In the genomic region with DNA sequence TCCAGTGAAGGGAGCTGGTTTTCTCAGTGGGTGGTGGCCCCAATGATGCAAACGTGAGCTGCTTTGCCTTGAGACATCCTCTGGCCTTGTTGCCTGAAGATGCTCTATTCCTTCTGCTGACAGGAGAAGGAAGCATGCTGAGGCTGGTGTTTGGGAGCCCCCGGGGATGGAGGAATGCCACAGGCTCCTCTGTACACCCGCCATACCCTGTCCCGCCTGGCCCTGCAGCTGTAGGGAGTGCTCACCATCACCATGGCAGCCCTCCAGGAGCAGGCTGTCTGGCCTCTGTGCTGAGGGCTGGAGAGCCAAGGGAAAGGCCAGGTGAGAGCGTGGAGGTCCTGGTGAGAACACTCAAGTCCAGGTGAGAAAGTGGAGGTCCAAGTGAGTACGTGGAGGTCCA, we compare ENCODE assay signal across 2 cellular contexts.
TF ChIP-seq lines count a peak whose summit lies in the region.

No MANE protein-coding gene starts in this region.

TF ChIP-seq in SK-N-SH, 30 proteins besides CTCF, POLR2A, EP300 and RAD21 (continued from another document):
- TF ChIP-seq FOSL2 (IDR thresholded peaks at IDR 0.05; ENCODE audit: borderline replicate concordance, low read depth) (no peak), RFX5 (IDR thresholded peaks at IDR 0.05; ENCODE audit: low read length) (no peak), GABPA (IDR thresholded peaks at IDR 0.05; ENCODE audit: low read depth) (no peak), SIN3A (IDR thresholded peaks at IDR 0.05; ENCODE audit: borderline replicate concordance, low read depth, low read length) (no peak), FOXM1 (IDR thresholded peaks at IDR 0.05; ENCODE audit: low read depth) (no peak)

TF ChIP-seq in SK-N-SH treated with all-trans-retinoic acid at 6 μM for 48 hours, 23 proteins besides CTCF, POLR2A, EP300 and RAD21 (continued from another document):
- TF ChIP-seq, protein P1, sequence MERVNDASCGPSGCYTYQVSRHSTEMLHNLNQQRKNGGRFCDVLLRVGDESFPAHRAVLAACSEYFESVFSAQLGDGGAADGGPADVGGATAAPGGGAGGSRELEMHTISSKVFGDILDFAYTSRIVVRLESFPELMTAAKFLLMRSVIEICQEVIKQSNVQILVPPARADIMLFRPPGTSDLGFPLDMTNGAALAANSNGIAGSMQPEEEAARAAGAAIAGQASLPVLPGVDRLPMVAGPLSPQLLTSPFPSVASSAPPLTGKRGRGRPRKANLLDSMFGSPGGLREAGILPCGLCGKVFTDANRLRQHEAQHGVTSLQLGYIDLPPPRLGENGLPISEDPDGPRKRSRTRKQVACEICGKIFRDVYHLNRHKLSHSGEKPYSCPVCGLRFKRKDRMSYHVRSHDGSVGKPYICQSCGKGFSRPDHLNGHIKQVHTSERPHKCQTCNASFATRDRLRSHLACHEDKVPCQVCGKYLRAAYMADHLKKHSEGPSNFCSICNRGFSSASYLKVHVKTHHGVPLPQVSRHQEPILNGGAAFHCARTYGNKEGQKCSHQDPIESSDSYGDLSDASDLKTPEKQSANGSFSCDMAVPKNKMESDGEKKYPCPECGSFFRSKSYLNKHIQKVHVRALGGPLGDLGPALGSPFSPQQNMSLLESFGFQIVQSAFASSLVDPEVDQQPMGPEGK (CRISPR knock-in tag; IDR thresholded peaks at IDR 0.05; ENCODE audit: borderline replicate concordance) = no peak
- TF ChIP-seq TOX (CRISPR knock-in tag; IDR thresholded peaks at IDR 0.05; ENCODE audit: borderline replicate concordance) = no peak
- TF ChIP-seq ZNF8 (CRISPR knock-in tag; IDR thresholded peaks at IDR 0.05) = no peak
- TF ChIP-seq ZNF565 (CRISPR knock-in tag; conservative IDR thresholded peaks at IDR 0.05; ENCODE audit: low read depth) = no peak
- TF ChIP-seq, protein P2, sequence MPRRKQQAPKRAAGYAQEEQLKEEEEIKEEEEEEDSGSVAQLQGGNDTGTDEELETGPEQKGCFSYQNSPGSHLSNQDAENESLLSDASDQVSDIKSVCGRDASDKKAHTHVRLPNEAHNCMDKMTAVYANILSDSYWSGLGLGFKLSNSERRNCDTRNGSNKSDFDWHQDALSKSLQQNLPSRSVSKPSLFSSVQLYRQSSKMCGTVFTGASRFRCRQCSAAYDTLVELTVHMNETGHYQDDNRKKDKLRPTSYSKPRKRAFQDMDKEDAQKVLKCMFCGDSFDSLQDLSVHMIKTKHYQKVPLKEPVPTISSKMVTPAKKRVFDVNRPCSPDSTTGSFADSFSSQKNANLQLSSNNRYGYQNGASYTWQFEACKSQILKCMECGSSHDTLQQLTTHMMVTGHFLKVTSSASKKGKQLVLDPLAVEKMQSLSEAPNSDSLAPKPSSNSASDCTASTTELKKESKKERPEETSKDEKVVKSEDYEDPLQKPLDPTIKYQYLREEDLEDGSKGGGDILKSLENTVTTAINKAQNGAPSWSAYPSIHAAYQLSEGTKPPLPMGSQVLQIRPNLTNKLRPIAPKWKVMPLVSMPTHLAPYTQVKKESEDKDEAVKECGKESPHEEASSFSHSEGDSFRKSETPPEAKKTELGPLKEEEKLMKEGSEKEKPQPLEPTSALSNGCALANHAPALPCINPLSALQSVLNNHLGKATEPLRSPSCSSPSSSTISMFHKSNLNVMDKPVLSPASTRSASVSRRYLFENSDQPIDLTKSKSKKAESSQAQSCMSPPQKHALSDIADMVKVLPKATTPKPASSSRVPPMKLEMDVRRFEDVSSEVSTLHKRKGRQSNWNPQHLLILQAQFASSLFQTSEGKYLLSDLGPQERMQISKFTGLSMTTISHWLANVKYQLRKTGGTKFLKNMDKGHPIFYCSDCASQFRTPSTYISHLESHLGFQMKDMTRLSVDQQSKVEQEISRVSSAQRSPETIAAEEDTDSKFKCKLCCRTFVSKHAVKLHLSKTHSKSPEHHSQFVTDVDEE (CRISPR knock-in tag; IDR thresholded peaks at IDR 0.05) = no peak
- no peak for TF ChIP-seq PPARA (CRISPR knock-in tag; IDR thresholded peaks at IDR 0.05; ENCODE audit: borderline replicate concordance)
- TF ChIP-seq ARNTL (CRISPR knock-in tag; IDR thresholded peaks at IDR 0.05; ENCODE audit: borderline replicate concordance, low read depth) = no peak
- TF ChIP-seq, protein P3, sequence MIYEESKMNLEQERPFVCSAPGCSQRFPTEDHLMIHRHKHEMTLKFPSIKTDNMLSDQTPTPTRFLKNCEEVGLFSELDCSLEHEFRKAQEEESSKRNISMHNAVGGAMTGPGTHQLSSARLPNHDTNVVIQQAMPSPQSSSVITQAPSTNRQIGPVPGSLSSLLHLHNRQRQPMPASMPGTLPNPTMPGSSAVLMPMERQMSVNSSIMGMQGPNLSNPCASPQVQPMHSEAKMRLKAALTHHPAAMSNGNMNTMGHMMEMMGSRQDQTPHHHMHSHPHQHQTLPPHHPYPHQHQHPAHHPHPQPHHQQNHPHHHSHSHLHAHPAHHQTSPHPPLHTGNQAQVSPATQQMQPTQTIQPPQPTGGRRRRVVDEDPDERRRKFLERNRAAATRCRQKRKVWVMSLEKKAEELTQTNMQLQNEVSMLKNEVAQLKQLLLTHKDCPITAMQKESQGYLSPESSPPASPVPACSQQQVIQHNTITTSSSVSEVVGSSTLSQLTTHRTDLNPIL (CRISPR knock-in tag; IDR thresholded peaks at IDR 0.05; ENCODE audit: low read depth) = no peak
- TF ChIP-seq ZC3H10 (CRISPR knock-in tag; IDR thresholded peaks at IDR 0.05) = no peak
- TF ChIP-seq ZFP3 (CRISPR knock-in tag; IDR thresholded peaks at IDR 0.05) = no peak
- TF ChIP-seq ZNF70 (CRISPR knock-in tag; IDR thresholded peaks at IDR 0.05) = no peak
TF ChIP-seq in SK-N-SH treated with all-trans-retinoic acid at 6 μM for 48 hours: peak in this region for 0.
